Comparison of ENCODE assay signal across 15 cellular contexts in the genomic region with DNA sequence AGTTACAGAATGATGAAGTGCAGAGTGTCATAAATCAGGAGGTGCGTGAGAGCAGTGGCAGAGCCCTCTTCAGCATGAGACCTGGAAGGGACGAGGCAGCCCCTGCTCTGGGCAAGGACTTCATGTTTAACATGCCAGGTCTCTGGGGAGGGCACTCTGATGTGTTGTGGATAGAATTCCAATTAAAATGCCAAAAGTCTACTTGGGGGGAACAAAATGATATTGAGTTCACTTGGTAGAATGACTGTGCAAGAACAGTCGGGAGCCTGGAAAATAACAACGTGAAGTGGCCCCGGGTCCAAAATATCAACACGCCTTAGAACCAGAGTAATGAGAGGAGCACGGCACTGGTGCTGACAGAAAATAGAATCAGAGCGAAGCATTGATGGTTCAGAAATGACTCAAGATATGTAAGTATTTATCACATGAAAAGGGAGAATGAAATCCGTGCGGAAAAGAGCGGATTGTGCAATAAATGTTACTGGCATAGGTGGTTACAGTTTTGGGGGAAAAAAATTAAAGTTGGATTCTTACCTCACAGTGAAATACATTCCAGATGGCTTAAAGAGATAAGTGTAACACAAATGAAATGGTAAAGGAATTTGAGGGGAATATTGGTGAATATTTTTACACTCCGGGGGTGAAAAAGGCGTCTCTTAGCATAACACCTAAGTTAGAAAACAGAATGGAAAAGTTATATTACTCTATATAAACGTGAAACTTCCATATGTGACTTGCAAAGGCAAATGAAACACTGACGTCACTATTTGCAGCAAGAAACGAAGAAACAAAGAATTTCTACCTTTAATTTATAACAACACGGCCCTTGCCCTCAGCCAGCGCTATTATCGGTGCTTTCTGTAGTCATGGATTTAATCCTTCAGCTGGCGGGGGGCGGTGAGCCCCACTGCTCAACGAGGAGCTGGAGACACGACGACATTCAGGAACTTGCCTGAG.
DNase-seq lines count a peak whose midpoint lies in the region; ATAC-seq and TF ChIP-seq lines count a peak whose summit lies in the region.
"Had no signal": no experiment of that assay in that cellular context is flagged by ENCODE, and none has a peak within 500 bp of the region (broad histone marks: within the 10 kb centered on the region; RNA-seq: fewer than 3 reads in every experiment).

No MANE protein-coding gene starts in this region.

- ATAC-seq in activated naive CD4-positive, alpha-beta T cell treated with anti-CD3 and anti-CD28 coated beads, Interleukin-2, amount 50 U/mL, for 72 hours: no peak
- ATAC-seq in HG03045 (IDR thresholded peaks at IDR 0.05; ENCODE audit: unreplicated experiment): no peak
- ATAC-seq in foreskin keratinocyte: no peak

- H3K4me1 ChIP-seq in foreskin keratinocyte: peaks cover 4% of the 10 kb centered on the region
- H3K4me1 ChIP-seq: SJCRH30 had no signal

- H3K27ac Mint-ChIP-seq in activated CD4-positive, alpha-beta T cell treated with anti-CD3 and anti-CD28 coated beads, Interleukin-2, amount 10 ng/mL, durations not matched to agents 24 days and 14 days: no peak overlapping the region
- H3K27ac Mint-ChIP-seq in activated naive CD4-positive, alpha-beta T cell treated with anti-CD3 and anti-CD28 coated beads, Interleukin-2, amount 50 U/mL, for 72 hours: no peak overlapping the region
- H3K27ac Mint-ChIP-seq: CD4-positive, alpha-beta T cell had no signal

- peak; percentile 38 for DNase-seq in activated CD4-positive, alpha-beta T cell treated with anti-CD3 and anti-CD28 coated beads, Interleukin-2, amount 10 ng/mL, durations not matched to agents 24 days and 14 days
- no peak for DNase-seq in activated CD4-positive, alpha-beta T cell treated with anti-CD3 and anti-CD28 coated beads for 48 hours
- DNase-seq in amniotic epithelial cell (ENCODE audit: low read depth) (peak; percentile 74), iris pigment epithelial cell (ENCODE audit: low read depth) (peak; percentile 18), DMS53 (lab: John Stamatoyannopoulos, UW) (no peak), foreskin keratinocyte (no peak)
- DNase-seq in activated naive CD4-positive, alpha-beta T cell treated with anti-CD3 and anti-CD28 coated beads, Interleukin-2, amount 50 U/mL, for 72 hours (ENCODE audit: low spot score in 2 of 2): no peak
- DNase-seq: CD4-positive, alpha-beta T cell; Kasumi-1; NCI-H187 treated with DMSO at 0.1 percent for 48 hours; NCI-H446; SJCRH30 had no signal

- H3K27me3 Mint-ChIP-seq in activated CD4-positive, alpha-beta T cell treated with anti-CD3 and anti-CD28 coated beads, Interleukin-2, amount 10 ng/mL, durations not matched to agents 24 days and 14 days: peaks cover 3% of the 10 kb centered on the region

- H3K4me1 Mint-ChIP-seq in activated CD4-positive, alpha-beta T cell treated with anti-CD3 and anti-CD28 coated beads, Interleukin-2, amount 10 ng/mL, durations not matched to agents 24 days and 14 days: peaks cover 15% of the 10 kb centered on the region

- no peak overlapping the region for H3K4me3 Mint-ChIP-seq in activated CD4-positive, alpha-beta T cell treated with anti-CD3 and anti-CD28 coated beads, Interleukin-2, amount 10 ng/mL, durations not matched to agents 24 days and 14 days
- H3K4me3 Mint-ChIP-seq: CD4-positive, alpha-beta T cell had no signal

- no peak for TF ChIP-seq CTCF in foreskin keratinocyte (conservative IDR thresholded peaks at IDR 0.05)

- H3K9me3 Mint-ChIP-seq in activated CD4-positive, alpha-beta T cell treated with anti-CD3 and anti-CD28 coated beads, Interleukin-2, amount 10 ng/mL, durations not matched to agents 24 days and 14 days: peaks cover 15% of the 10 kb centered on the region
- no peaks in the 10 kb centered on the region for H3K9me3 Mint-ChIP-seq in activated naive CD4-positive, alpha-beta T cell treated with anti-CD3 and anti-CD28 coated beads, Interleukin-2, amount 50 U/mL, for 72 hours
- H3K9me3 Mint-ChIP-seq: CD4-positive, alpha-beta T cell had no signal

- H3K36me3 Mint-ChIP-seq in activated CD4-positive, alpha-beta T cell treated with anti-CD3 and anti-CD28 coated beads, Interleukin-2, amount 10 ng/mL, durations not matched to agents 24 days and 14 days (ENCODE audit: low read depth): no peaks in the 10 kb centered on the region
- no peaks in the 10 kb centered on the region for H3K36me3 Mint-ChIP-seq in activated naive CD4-positive, alpha-beta T cell treated with anti-CD3 and anti-CD28 coated beads, Interleukin-2, amount 50 U/mL, for 72 hours

- no peak overlapping the region for H3K27ac ChIP-seq in foreskin keratinocyte
- H3K27ac ChIP-seq: 22Rv1, RWPE1, SJCRH30 had no signal

- intact Hi-C loops in activated CD4-positive, alpha-beta T cell treated with anti-CD3 and anti-CD28 coated beads, Interleukin-2, amount 10 ng/mL, durations not matched to agents 24 days and 14 days (cut with micrococcal nuclease): no loop called here

- peaks cover 5% of the 10 kb centered on the region for H3K27me3 ChIP-seq in foreskin keratinocyte

Comparison
In these comparisons a context has a peak if more than half of its experiments do, and no peak if none do; other contexts are left out.
1. DNase-seq: peak in activated CD4-positive, alpha-beta T cell treated with anti-CD3 and anti-CD28 coated beads, Interleukin-2, amount 10 ng/mL, durations not matched to agents 24 days and 14 days (single experiment), amniotic epithelial cell (single experiment) and iris pigment epithelial cell (single experiment); none in activated CD4-positive, alpha-beta T cell treated with anti-CD3 and anti-CD28 coated beads for 48 hours (single experiment), activated naive CD4-positive, alpha-beta T cell treated with anti-CD3 and anti-CD28 coated beads, Interleukin-2, amount 50 U/mL, for 72 hours (0 of 2), DMS53 (single experiment) and foreskin keratinocyte (0 of 2).